ENCODE assay signal across 1 cellular context in the genomic region with DNA sequence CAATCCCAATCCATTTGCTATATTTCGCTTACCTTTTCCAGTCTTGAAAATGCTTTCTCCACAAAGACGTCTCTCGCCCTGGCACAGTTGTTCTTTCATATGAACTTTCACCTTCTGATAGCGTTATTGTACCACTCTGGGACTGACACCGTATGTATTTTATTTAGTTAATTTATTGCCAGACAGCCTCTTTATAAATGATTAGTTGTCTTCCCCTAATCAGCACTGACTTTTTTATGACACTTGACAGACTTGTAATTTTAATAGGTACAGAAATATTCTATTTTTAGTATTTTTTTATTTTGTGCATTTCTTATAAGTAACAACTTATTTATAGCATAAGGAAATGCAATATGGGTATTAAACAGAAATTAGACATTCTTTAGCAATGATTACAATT.
TF ChIP-seq lines count a peak whose summit lies in the region.

GIMD1 (minus strand) TSS at position 101 of the 400 bp plus-strand sequence. CDS start 1,343 bp downstream, outside the sequence.

TF ChIP-seq in HEK293T, 16 proteins besides CTCF, POLR2A, EP300 and RAD21:
- TF ChIP-seq BHLHE40 (IDR thresholded peaks at IDR 0.05; ENCODE audit: borderline replicate concordance) (no peak), NFRKB (IDR thresholded peaks at IDR 0.05) (no peak), TARDBP (IDR thresholded peaks at IDR 0.05) (no peak)
TF ChIP-seq in HEK293T: peak in this region for 0.
